Comparison of ENCODE assay signal across 9 cellular contexts in genomic region chr13:101998129-101998528, GRCh38.
"Had no signal": no experiment of that assay in that cellular context is flagged by ENCODE, and none has a peak within 500 bp of the region (broad histone marks: within the 10 kb centered on the region; RNA-seq: fewer than 3 reads in every experiment).

No MANE protein-coding gene starts in this region.

- ATAC-seq: GM23338, HCT116 had no signal

- H3K4me2 ChIP-seq: GM23338 had no signal

- DNase-seq: GM23248, GOT3, H7, H9, HCEC 1CT, HFFc6 had no signal

- H3K27ac ChIP-seq: GM23248 had no signal

- H3K9me3 ChIP-seq: HAP-1 had no signal

- H3K4me1 ChIP-seq: HAP-1 had no signal

- H3K4me3 ChIP-seq: GM23248, GM23338, HAP-1 had no signal

- H2AFZ ChIP-seq: GM23248, GM23338 had no signal

- H3K9ac ChIP-seq: GM23248 had no signal

- H3K36me3 ChIP-seq: HAP-1 had no signal
